Comparison of ENCODE assay signal across 1 cellular context in genomic region chr4:119300072-119300387, GRCh38.
TF ChIP-seq lines count a peak whose summit lies in the region.

No MANE protein-coding gene starts in this region.

TF ChIP-seq in WTC11, 78 proteins besides CTCF, POLR2A, EP300 and RAD21 (continued from another document):
- TF ChIP-seq STAT6 (CRISPR knock-in tag; conservative IDR thresholded peaks at IDR 0.05; ENCODE audit: low read depth), result no peak
- TF ChIP-seq JUN (CRISPR knock-in tag; IDR thresholded peaks at IDR 0.05), result no peak
- no peak for TF ChIP-seq AR (CRISPR knock-in tag; IDR thresholded peaks at IDR 0.05)
- TF ChIP-seq FOXP4 (CRISPR knock-in tag; IDR thresholded peaks at IDR 0.05), result no peak
- no peak for TF ChIP-seq CREM (CRISPR knock-in tag; IDR thresholded peaks at IDR 0.05)
- no peak for TF ChIP-seq ESRRA (CRISPR knock-in tag; IDR thresholded peaks at IDR 0.05; ENCODE audit: borderline replicate concordance)
- no peak for TF ChIP-seq ZSCAN18 (CRISPR knock-in tag; IDR thresholded peaks at IDR 0.05)
- TF ChIP-seq NR2C2 (CRISPR knock-in tag; IDR thresholded peaks at IDR 0.05), result no peak
- TF ChIP-seq ZNF671 (CRISPR knock-in tag; IDR thresholded peaks at IDR 0.05), result no peak
- TF ChIP-seq IRF1 (CRISPR knock-in tag; IDR thresholded peaks at IDR 0.05), result no peak
- no peak for TF ChIP-seq NFYB (CRISPR knock-in tag; conservative IDR thresholded peaks at IDR 0.05; ENCODE audit: low read depth)
- no peak for TF ChIP-seq FOXK1 (CRISPR knock-in tag; IDR thresholded peaks at IDR 0.05)
- no peak for TF ChIP-seq ETV6 (CRISPR knock-in tag; IDR thresholded peaks at IDR 0.05)
- TF ChIP-seq MLX (CRISPR knock-in tag; IDR thresholded peaks at IDR 0.05), result no peak
- no peak for TF ChIP-seq GABPB1 (CRISPR knock-in tag; IDR thresholded peaks at IDR 0.05)
